Comparison of ENCODE assay signal across 13 cellular contexts in genomic region chr7:122681186-122681585, GRCh38. TPM values are rescaled to one million over a fixed set of nuclear protein-coding genes. Genes with fewer than 3 reads are reported as not detected.
"Had no signal": no experiment of that assay in that cellular context is flagged by ENCODE, and none has a peak within 500 bp of the region (broad histone marks: within the 10 kb centered on the region; RNA-seq: fewer than 3 reads in every experiment).

No MANE protein-coding gene starts in this region.

RNA-seq across cellular contexts. Expression of gene RNF133, which starts 17.7 kb away (rescaled TPM):
- total RNA-seq: activated naive CD4-positive, alpha-beta T cell treated with anti-CD3 and anti-CD28 coated beads for 36 hours; activated naive CD4-positive, alpha-beta T cell treated with anti-CD3 and anti-CD28 coated beads, Interleukin-2, amount 50 U/mL, for 72 hours; activated naive CD8-positive, alpha-beta T cell treated with anti-CD3 and anti-CD28 coated beads for 36 hours; activated naive CD8-positive, alpha-beta T cell treated with anti-CD3 and anti-CD28 coated beads, Interleukin-2, amount 10 ng/mL, durations not matched to agents 7 days and 5 days; activated T-cell treated with anti-CD3 and anti-CD28 coated beads, Interleukin-2, amount 50 U/mL, for 4 hours; activated T-cell treated with anti-CD3 and anti-CD28 coated beads, Interleukin-2, amount 50 U/mL, for 72 hours; activated T-helper 1 cell treated with anti-CD3 and anti-CD28 coated beads, Interleukin-12 subunit alpha, Interleukin-12 subunit beta, Interleukin-2, Interleukin-4 antibody, amounts not matched to agents 30 ng/mL and 10 ng/mL and 1 ng/mL, durations not matched to agents 14 hours and 24 hours and 36 hours; activated T-helper 17 cell treated with anti-CD3 and anti-CD28 coated beads, Interleukin-2, amount 50 U/mL, for 72 hours; activated T-helper 2 cell treated with anti-CD3 and anti-CD28 coated beads, Interferon-gamma antibody, Interleukin-2, Interleukin-4, amounts not matched to agents 10 μg/mL and 5 μg/mL and 100 μg/mL, durations not matched to agents 14 hours and 24 hours and 36 hours; ascending aorta; chondrocyte had no signal
- polyA plus RNA-seq: cardiac muscle cell had no signal

RNA-seq across cellular contexts. Expression of gene RNF148, which starts 21.5 kb away (rescaled TPM):
- total RNA-seq: activated naive CD4-positive, alpha-beta T cell treated with anti-CD3 and anti-CD28 coated beads for 36 hours; activated naive CD4-positive, alpha-beta T cell treated with anti-CD3 and anti-CD28 coated beads, Interleukin-2, amount 50 U/mL, for 72 hours; activated naive CD8-positive, alpha-beta T cell treated with anti-CD3 and anti-CD28 coated beads for 36 hours; activated naive CD8-positive, alpha-beta T cell treated with anti-CD3 and anti-CD28 coated beads, Interleukin-2, amount 10 ng/mL, durations not matched to agents 7 days and 5 days; activated T-cell treated with anti-CD3 and anti-CD28 coated beads, Interleukin-2, amount 50 U/mL, for 4 hours; activated T-cell treated with anti-CD3 and anti-CD28 coated beads, Interleukin-2, amount 50 U/mL, for 72 hours; activated T-helper 1 cell treated with anti-CD3 and anti-CD28 coated beads, Interleukin-12 subunit alpha, Interleukin-12 subunit beta, Interleukin-2, Interleukin-4 antibody, amounts not matched to agents 30 ng/mL and 10 ng/mL and 1 ng/mL, durations not matched to agents 14 hours and 24 hours and 36 hours; activated T-helper 17 cell treated with anti-CD3 and anti-CD28 coated beads, Interleukin-2, amount 50 U/mL, for 72 hours; activated T-helper 2 cell treated with anti-CD3 and anti-CD28 coated beads, Interferon-gamma antibody, Interleukin-2, Interleukin-4, amounts not matched to agents 10 μg/mL and 5 μg/mL and 100 μg/mL, durations not matched to agents 14 hours and 24 hours and 36 hours; chondrocyte had no signal
- polyA plus RNA-seq: aorta, cardiac muscle cell had no signal
